In genomic region chr5:91180506-91180905, GRCh38 we compare ENCODE assay signal across 27 cellular contexts.
"Had no signal": no experiment of that assay in that cellular context is flagged by ENCODE, and none has a peak within 500 bp of the region (broad histone marks: within the 10 kb centered on the region; RNA-seq: fewer than 3 reads in every experiment).

No MANE protein-coding gene starts in this region.

- H3K9me3 Mint-ChIP-seq: activated CD4-positive, alpha-beta memory T cell treated with anti-CD3 and anti-CD28 coated beads, Interleukin-2, amount 10 ng/mL, durations not matched to agents 7 days and 5 days; activated CD4-positive, alpha-beta T cell treated with anti-CD3 and anti-CD28 coated beads, Interleukin-2, amount 10 ng/mL, durations not matched to agents 7 days and 5 days; activated T-cell treated with anti-CD3 and anti-CD28 coated beads, Interleukin-2, amount 50 U/mL, for 24 hours; activated T-cell treated with anti-CD3 and anti-CD28 coated beads, Interleukin-2, amount 50 U/mL, for 72 hours; activated T-helper 17 cell treated with anti-CD3 and anti-CD28 coated beads, Interleukin-2, amount 50 U/mL, for 72 hours; effector memory CD8-positive, alpha-beta T cell had no signal

- ATAC-seq: activated T-cell treated with anti-CD3 and anti-CD28 coated beads, Interleukin-2, amount 50 U/mL, for 72 hours; activated T-helper 17 cell treated with anti-CD3 and anti-CD28 coated beads, Interleukin-2, amount 50 U/mL, for 72 hours; body of pancreas; effector memory CD8-positive, alpha-beta T cell; gastroesophageal sphincter had no signal

- H3K36me3 Mint-ChIP-seq: activated naive CD8-positive, alpha-beta T cell had no signal

- DNase-seq: activated CD4-positive, alpha-beta memory T cell treated with anti-CD3 and anti-CD28 coated beads, Interleukin-2, amount 10 ng/mL, durations not matched to agents 7 days and 5 days; activated CD4-positive, alpha-beta T cell treated with anti-CD3 and anti-CD28 coated beads for 1 hour; activated CD4-positive, alpha-beta T cell treated with anti-CD3 and anti-CD28 coated beads for 4 hours; activated CD4-positive, alpha-beta T cell treated with anti-CD3 and anti-CD28 coated beads, Interleukin-2, amount 10 ng/mL, durations not matched to agents 7 days and 5 days; activated CD4-positive, alpha-beta T cell treated with anti-CD3 and anti-CD28 coated beads, Interleukin-2, amount 50 U/mL, for 4 hours; activated CD8-positive, alpha-beta memory T cell treated with anti-CD3 and anti-CD28 coated beads, Interleukin-2, amount 50 U/mL, for 48 hours; activated effector memory CD4-positive, alpha-beta T cell treated with Interleukin-2 at 50 U/mL for 16 hours; activated gamma-delta T cell treated with Interleukin-2 at 50 U/mL for 16 hours; activated naive CD4-positive, alpha-beta T cell treated with anti-CD3 and anti-CD28 coated beads, Interleukin-2, amount 50 U/mL, for 16 hours; activated naive CD4-positive, alpha-beta T cell treated with Interleukin-2 at 50 U/mL for 16 hours; activated T-cell treated with anti-CD3 and anti-CD28 coated beads for 4 hours; activated T-cell treated with anti-CD3 and anti-CD28 coated beads, Interleukin-2, amount 50 U/mL, for 24 hours; activated T-cell treated with anti-CD3 and anti-CD28 coated beads, Interleukin-2, amount 50 U/mL, for 72 hours; amniotic stem cell; anterior cingulate cortex; body of pancreas; cortex of kidney; dermis blood vessel endothelial cell; effector CD4-positive, alpha-beta T cell; effector memory CD8-positive, alpha-beta T cell; erythroblast; esophagus squamous epithelium; foreskin melanocyte; T-helper 2 cell had no signal

- H3K4me3 Mint-ChIP-seq: activated CD4-positive, alpha-beta memory T cell treated with anti-CD3 and anti-CD28 coated beads, Interleukin-2, amount 10 ng/mL, durations not matched to agents 7 days and 5 days; activated CD4-positive, alpha-beta T cell treated with anti-CD3 and anti-CD28 coated beads, Interleukin-2, amount 10 ng/mL, durations not matched to agents 7 days and 5 days; activated naive CD8-positive, alpha-beta T cell; activated T-cell treated with anti-CD3 and anti-CD28 coated beads, Interleukin-2, amount 50 U/mL, for 24 hours; activated T-cell treated with anti-CD3 and anti-CD28 coated beads, Interleukin-2, amount 50 U/mL, for 72 hours; activated T-helper 17 cell treated with anti-CD3 and anti-CD28 coated beads, Interleukin-2, amount 50 U/mL, for 72 hours; effector memory CD8-positive, alpha-beta T cell had no signal

- H3K27ac Mint-ChIP-seq: activated CD4-positive, alpha-beta memory T cell treated with anti-CD3 and anti-CD28 coated beads, Interleukin-2, amount 10 ng/mL, durations not matched to agents 7 days and 5 days; activated CD4-positive, alpha-beta T cell treated with anti-CD3 and anti-CD28 coated beads, Interleukin-2, amount 10 ng/mL, durations not matched to agents 7 days and 5 days; activated naive CD8-positive, alpha-beta T cell; activated T-cell treated with anti-CD3 and anti-CD28 coated beads, Interleukin-2, amount 50 U/mL, for 24 hours; activated T-cell treated with anti-CD3 and anti-CD28 coated beads, Interleukin-2, amount 50 U/mL, for 72 hours; activated T-helper 17 cell treated with anti-CD3 and anti-CD28 coated beads, Interleukin-2, amount 50 U/mL, for 72 hours; effector memory CD8-positive, alpha-beta T cell had no signal
